Comparison of ENCODE assay signal across 9 cellular contexts in the genomic region with DNA sequence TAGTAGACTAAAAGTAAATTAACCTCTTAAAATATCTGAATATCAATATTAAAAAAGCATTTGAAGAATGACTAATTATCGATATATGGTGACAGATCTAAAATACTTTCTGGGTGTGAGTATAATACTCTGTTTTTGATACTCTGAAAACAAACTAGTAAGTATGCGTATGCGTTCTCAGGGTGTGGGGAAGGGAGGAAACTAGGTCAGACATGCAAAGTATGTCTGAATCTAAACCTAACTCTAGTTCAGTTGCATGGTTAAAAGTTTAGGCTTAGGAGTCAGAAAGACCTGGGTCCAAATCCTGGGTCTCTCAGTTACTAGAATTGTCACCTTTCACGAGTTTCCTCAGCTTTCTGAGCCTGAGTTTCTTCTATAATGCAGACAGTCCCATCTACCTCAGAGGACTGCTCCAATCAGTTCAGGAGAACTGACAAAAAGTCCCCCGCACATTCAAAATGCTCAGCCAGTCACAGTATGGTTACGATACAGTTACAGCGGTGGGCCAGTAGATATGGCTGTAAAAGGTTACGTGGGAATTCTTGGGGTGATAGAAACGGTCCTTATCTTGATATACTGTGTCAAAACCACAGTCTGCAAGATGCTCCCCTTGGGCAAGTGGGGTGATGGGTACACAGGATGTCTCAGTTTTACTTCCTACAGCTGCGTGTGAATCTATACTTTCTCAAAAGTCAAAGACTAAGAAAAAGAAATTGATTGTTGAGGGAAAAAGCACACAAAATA. TPM values are rescaled to one million over a fixed set of nuclear protein-coding genes. Genes with fewer than 3 reads are reported as not detected.
A peak's percentile ranks its signal among the peaks of the same experiment; 100 is the strongest.
DNase-seq lines count a peak whose midpoint lies in the region; ATAC-seq and TF ChIP-seq lines count a peak whose summit lies in the region.
"Had no signal": no experiment of that assay in that cellular context is flagged by ENCODE, and none has a peak within 500 bp of the region (broad histone marks: within the 10 kb centered on the region; RNA-seq: fewer than 3 reads in every experiment).

No MANE protein-coding gene starts in this region.

- peak; percentile 69 for DNase-seq in activated CD8-positive, alpha-beta memory T cell treated with anti-CD3 and anti-CD28 coated beads for 24 hours
- no peak for DNase-seq in activated CD8-positive, alpha-beta memory T cell treated with anti-CD3 and anti-CD28 coated beads, Interleukin-2, amount 50 U/mL, for 48 hours
- peak; percentile 20 for DNase-seq in activated gamma-delta T cell treated with anti-CD3 and anti-CD28 coated beads, Interleukin-2, amount 50 U/mL, for 16 hours (ENCODE audit: low read depth)
- peak; percentile 36 for DNase-seq in stimulated activated naive CD4-positive, alpha-beta T cell treated with Interleukin-2 at 50 U/mL for 16 hours (lab: John Stamatoyannopoulos, UW)
- no peak for DNase-seq in mucosa of gallbladder (ENCODE audit: low spot score)
- DNase-seq in MCF 10A (ENCODE audit: unreplicated experiment) = no peak

- H3K4me1 Mint-ChIP-seq in MCF 10A (ENCODE audit: insufficient read depth, unreplicated experiment) = no peaks in the 10 kb centered on the region

- TF ChIP-seq CTCF in MCF 10A (IDR thresholded peaks at IDR 0.05; ENCODE audit: unreplicated experiment) = no peak

- peaks cover 6% of the 10 kb centered on the region for H3K36me3 Mint-ChIP-seq in MCF 10A (ENCODE audit: insufficient read depth, unreplicated experiment)

- intact Hi-C loops in MCF 10A (cut with micrococcal nuclease) = no loop called here

- ATAC-seq in HG03457 (IDR thresholded peaks at IDR 0.05; ENCODE audit: unreplicated experiment) = peak; percentile 84
- no peak for ATAC-seq in GM19351 (IDR thresholded peaks at IDR 0.05; ENCODE audit: unreplicated experiment)

- POLR2A ChIA-PET in MCF 10A (lab: Yijun Ruan, JAX) = no interaction called here

- no peak overlapping the region for H3K4me3 Mint-ChIP-seq in MCF 10A (ENCODE audit: unreplicated experiment)
- H3K4me3 Mint-ChIP-seq: dendritic cell treated with granulocyte-macrophage colony-stimulating factor and Interleukin-4, amounts not matched to agents 40 ng/mL and 50 ng/mL, for 4 days had no signal

- CTCF ChIA-PET in MCF 10A (lab: Yijun Ruan, JAX) = interaction anchor here (0.6 kb wide), 1 partner anchor 369 kb away, joined by 3 read pairs; no protein-coding TSS in a partner anchor

- no TSS peak for BruUV-seq in MCF 10A (replicated peaks; lab: Mats Ljungman, UMichigan)

- no peaks in the 10 kb centered on the region for H3K9me3 Mint-ChIP-seq in MCF 10A (ENCODE audit: unreplicated experiment)
- H3K9me3 Mint-ChIP-seq: dendritic cell treated with granulocyte-macrophage colony-stimulating factor and Interleukin-4, amounts not matched to agents 40 ng/mL and 50 ng/mL, for 4 days had no signal

- no peaks in the 10 kb centered on the region for H3K27me3 Mint-ChIP-seq in MCF 10A (ENCODE audit: insufficient read depth, unreplicated experiment)
- H3K27me3 Mint-ChIP-seq: dendritic cell treated with granulocyte-macrophage colony-stimulating factor and Interleukin-4, amounts not matched to agents 40 ng/mL and 50 ng/mL, for 4 days had no signal

- no peak overlapping the region for H3K27ac Mint-ChIP-seq in MCF 10A (ENCODE audit: low read depth, unreplicated experiment)
- H3K27ac Mint-ChIP-seq: dendritic cell treated with granulocyte-macrophage colony-stimulating factor and Interleukin-4, amounts not matched to agents 40 ng/mL and 50 ng/mL, for 4 days had no signal

RNA-seq across cellular contexts. Expression of a gene that starts 29.2 kb away (rescaled TPM):
- total RNA-seq in mucosa of gallbladder = 44.8 TPM
- 36.9 and 56.4 TPM in 2 replicates for total RNA-seq in MCF 10A (2022)

RNA-seq across cellular contexts. Expression of a gene that starts 29.3 kb away (rescaled TPM):
- total RNA-seq in mucosa of gallbladder (37.2 TPM), MCF 10A (2022) (22.8 and 29.6 TPM in 2 replicates)

Comparison
In these comparisons a context has a peak if more than half of its experiments do, and no peak if none do; other contexts are left out.
1. DNase-seq: peak in activated CD8-positive, alpha-beta memory T cell treated with anti-CD3 and anti-CD28 coated beads for 24 hours (single experiment), activated gamma-delta T cell treated with anti-CD3 and anti-CD28 coated beads, Interleukin-2, amount 50 U/mL, for 16 hours (single experiment) and stimulated activated naive CD4-positive, alpha-beta T cell treated with Interleukin-2 at 50 U/mL for 16 hours (single experiment); none in activated CD8-positive, alpha-beta memory T cell treated with anti-CD3 and anti-CD28 coated beads, Interleukin-2, amount 50 U/mL, for 48 hours (single experiment), mucosa of gallbladder (single experiment) and MCF 10A (single experiment).